8 cellular contexts compared by ENCODE assay signal in genomic region chr1:6579374-6580118, GRCh38. TPM values are rescaled to one million over a fixed set of nuclear protein-coding genes. Genes with fewer than 3 reads are reported as not detected.
DNase-seq lines count a peak whose midpoint lies in the region; ATAC-seq, FAIRE-seq and TF ChIP-seq lines count a peak whose summit lies in the region.

Gene ZBTB48 (plus strand): TSS chr1:6579994. CDS start chr1:6580610, 616 bp downstream.

- 0% methylated on average over 11 of the region's 58 CpGs for WGBS in HepG2 (ENCODE audit: low lambda C conversion rate)

- in situ Hi-C loops in HepG2 (cut with HindIII; ENCODE audit: extremely low pct_ligation_motif_present, low pct_unique_long_range_greater_than_20kb), result no loop called here

- TSS peak; percentile 89 for BruUV-seq in HepG2 (replicated peaks; lab: Mats Ljungman, UMichigan)

- H3K27ac Mint-ChIP-seq in CD14-positive monocyte, result peak within 1 kb of the TSS; percentile 97 to 100 (median 99)

- TF ChIP-seq CTCF in CD14-positive monocyte (IDR thresholded peaks at IDR 0.05), result no peak
- peak; percentile 45 for TF ChIP-seq CTCF in HepG2 (CRISPR knock-in tag; IDR thresholded peaks at IDR 0.05)

- no peaks in the 10 kb centered on the region for H3K27me3 ChIP-seq in HepG2 (ENCODE audit: control insufficient read depth in 1 of 2, insufficient read depth in 2 of 2, low read length in 2 of 2)

- intact Hi-C loops in CD14-positive monocyte (cut with micrococcal nuclease) (loop anchor here (1.0 to 5.0 kb wide), 3 partner anchors 21 to 38 kb away; partner anchors contain the start of gene PHF13 (in 1 of the 2)), HepG2 (cut with micrococcal nuclease; ENCODE audit: unreplicated experiment) (loop anchor here (1.0 to 5.0 kb wide), 3 partner anchors 21 to 48 kb away; partner anchors contain the start of gene NOL9)

- no peaks in the 10 kb centered on the region for H3K36me3 ChIP-seq in HepG2 (replicated peaks in 1 of 2; ENCODE audit: control insufficient read depth in 1 of 2, insufficient read depth in 2 of 2, low read length in 2 of 2)

- H3K79me2 ChIP-seq in HepG2 (ENCODE audit: insufficient read depth, low read length), result peaks cover 15% of the 10 kb centered on the region

- no peaks in the 10 kb centered on the region for H3K9me3 ChIP-seq in HepG2 (ENCODE audit: low read length)

- ATAC-seq in GM19397 (IDR thresholded peaks at IDR 0.05; ENCODE audit: unreplicated experiment), result peak; percentile 95
- ATAC-seq in HG03571 (IDR thresholded peaks at IDR 0.05; ENCODE audit: unreplicated experiment), result peak; percentile 94
- ATAC-seq in HepG2, result peak; percentile 84

- peaks cover 57% of the 10 kb centered on the region for H3K4me1 ChIP-seq in HepG2 (ENCODE audit: insufficient read depth, low read length)

- peak; percentile 74 to 90 for TF ChIP-seq POLR2A in HepG2 (IDR thresholded peaks at IDR 0.05; ENCODE audit: insufficient read depth in 1 of 2, low read depth in 2 of 2, low read length in 2 of 2)

- H3K4me3 Mint-ChIP-seq in CD14-positive monocyte, result peak within 1 kb of the TSS; percentile 96 to 97

- H3K27me3 Mint-ChIP-seq in CD14-positive monocyte (ENCODE audit: low read depth in 3 of 3), result peaks cover 0 to 3% (median 1%) of the 10 kb centered on the region in 3 donors

- H3K4me3 ChIP-seq in HepG2 (replicated peaks in 1 of 3; ENCODE audit: insufficient read depth in 1 of 3, low read depth in 2 of 3, low read length in 3 of 3), result peak within 1 kb of the TSS; percentile 88 to 98 (median 91)

- TF ChIP-seq EP300 in HepG2 (IDR thresholded peaks at IDR 0.05; ENCODE audit: low read depth in 2 of 2, low read length in 2 of 2), result no peak
- no peak for TF ChIP-seq EP300 in HepG2 (CRISPR knock-in tag; IDR thresholded peaks at IDR 0.05; ENCODE audit: borderline replicate concordance)

- peaks cover 5% of the 10 kb centered on the region in 2 donors for H3K36me3 Mint-ChIP-seq in CD14-positive monocyte

- DNase-seq in CD14-positive monocyte (ENCODE audit: low spot score) (peak; percentile 98), NCI-H82 (lab: John Stamatoyannopoulos, UW) (peak; percentile 99), dermis blood vessel endothelial cell (peak; percentile 98), HepG2 (ENCODE audit: low spot score) (peak; percentile 94)
- DNase-seq in activated CD4-positive, alpha-beta T cell treated with anti-CD3 and anti-CD28 coated beads, Interleukin-2, amount 50 U/mL, for 48 hours, result peak; percentile 98 to 99
- DNase-seq in stimulated activated CD4-positive, alpha-beta T cell treated with anti-CD3 and anti-CD28 coated beads, Interleukin-4, amount 100 ng/mL, for 1 hour, result peak; percentile 98

- POLR2A ChIA-PET in HepG2 (lab: Yijun Ruan, JAX), result interaction anchor here (1.0 to 5.2 kb wide), 11 partner anchors 8 to 55 kb away, joined by 3 to 113 read pairs (median 5); partner anchors contain the start of genes KLHL21, NOL9 and TAS1R1

- peak within 1 kb of the TSS; percentile 84 for H3K27ac ChIP-seq in HepG2 (ENCODE audit: extremely low read length, insufficient read depth, low read length)

- peak; percentile 79 for FAIRE-seq in HepG2 (lab: Jason Lieb, UNC)

- TF ChIP-seq RAD21 in HepG2 (CRISPR knock-in tag; IDR thresholded peaks at IDR 0.05), result no peak

- peaks cover 35% of the 10 kb centered on the region for H3K4me1 Mint-ChIP-seq in CD14-positive monocyte

- H2AFZ ChIP-seq in HepG2 (ENCODE audit: low read length), result peak within 1 kb of the TSS; percentile 37

- CTCF ChIA-PET in HepG2 (lab: Yijun Ruan, JAX; ENCODE audit: low intra/inter-chr PET ratio, low total read pairs), result no interaction called here

- peaks cover 4% of the 10 kb centered on the region; the same call in 1 of the 2 replicates for H4K20me1 ChIP-seq in HepG2 (ENCODE audit: insufficient read depth, low read length)

- H3K9ac ChIP-seq in HepG2 (ENCODE audit: insufficient read depth, low read depth, low read length), result peak within 1 kb of the TSS; percentile 82

- peak within 1 kb of the TSS; percentile 99 for H3K4me2 ChIP-seq in HepG2 (ENCODE audit: low read depth, low read length)

- H3K9me3 Mint-ChIP-seq in CD14-positive monocyte, result peaks cover 0 to 3% (median 0%) of the 10 kb centered on the region in 7 donors

TF ChIP-seq in HepG2, 621 proteins besides CTCF, POLR2A, EP300 and RAD21 (continues in another document):
- TF ChIP-seq ZNF703 (CRISPR knock-in tag; IDR thresholded peaks at IDR 0.05; ENCODE audit: borderline replicate concordance) (no peak), ZNF619 (CRISPR knock-in tag; IDR thresholded peaks at IDR 0.05) (peak; percentile 69; the same call in 1 of the 2 replicates), RXRB (CRISPR knock-in tag; IDR thresholded peaks at IDR 0.05; ENCODE audit: borderline replicate concordance) (no peak), THAP9 (CRISPR knock-in tag; IDR thresholded peaks at IDR 0.05; ENCODE audit: borderline replicate concordance) (0 out of 2 replicates have a peak, but pooled peaks have one; percentile 5), HNRNPUL1 (IDR thresholded peaks at IDR 0.05; ENCODE audit: low read depth, low read length) (no peak), PITX1 (CRISPR knock-in tag; IDR thresholded peaks at IDR 0.05) (no peak), ZFP91 (CRISPR knock-in tag; IDR thresholded peaks at IDR 0.05; ENCODE audit: borderline replicate concordance) (no peak; the same call in none of the 2 replicates)

RNA-seq across cellular contexts. Expression of gene ZBTB48, which starts in this region (rescaled TPM):
- polyA plus RNA-seq in CD14-positive monocyte (10 to 100 TPM; 13.2 to 23.0 TPM), HepG2 (2011; rRNA removed) (13.0 and 18.1 TPM in 2 replicates)
- total RNA-seq in dermis blood vessel endothelial cell (12.0 and 22.5 TPM in 2 replicates), HepG2 (2016; rRNA removed; fragmentation: Illumina TruSeq; extraction: Trizol) (13.8 and 17.1 TPM in 2 replicates)
- total RNA-seq in HepG2 (2016; cell fraction: cytosol; rRNA removed; fragmentation: Illumina TruSeq; extraction: Trizol; ENCODE audit: low read depth), result 5.0 and 5.2 TPM in 2 replicates
- total RNA-seq in HepG2 (2016; cell fraction: insoluble cytoplasmic fraction; rRNA removed; fragmentation: Illumina TruSeq; extraction: Trizol), result 8.3 and 21.5 TPM in 2 replicates
- total RNA-seq in HepG2 (2016; cell fraction: membrane; rRNA removed; fragmentation: Illumina TruSeq; extraction: Trizol), result 5.7 and 8.8 TPM in 2 replicates
- 17.3 and 20.3 TPM in 2 replicates for total RNA-seq in HepG2 (2016; cell fraction: nucleus; rRNA removed; fragmentation: Illumina TruSeq; extraction: Trizol)
- 10.2 and 13.3 TPM in 2 replicates for polyA plus RNA-seq in HepG2 (2011; cell fraction: cytosol; rRNA removed)
- 62.4 and 69.3 TPM in 2 replicates for polyA plus RNA-seq in HepG2 (2011; cell fraction: nucleus; rRNA removed)
- polyA plus RNA-seq in HepG2 (2012), result 9.9 and 13.5 TPM in 2 replicates
- 3.7 and 4.2 TPM in 2 replicates for polyA plus RNA-seq in HepG2 (2016; cell fraction: cytosol; fragmentation: Illumina TruSeq; extraction: Trizol; ENCODE audit: low read depth)
- 7.6 TPM in 2 replicates for polyA plus RNA-seq in HepG2 (2016; cell fraction: insoluble cytoplasmic fraction; fragmentation: Illumina TruSeq; extraction: Trizol; ENCODE audit: low read depth)
- 5.0 and 5.6 TPM in 2 replicates for polyA plus RNA-seq in HepG2 (2016; cell fraction: membrane; fragmentation: Illumina TruSeq; extraction: Trizol; ENCODE audit: low read depth)
- 44.7 and 51.5 TPM in 2 replicates for polyA plus RNA-seq in HepG2 (2016; cell fraction: nucleus; fragmentation: Illumina TruSeq; extraction: Trizol; ENCODE audit: insufficient read depth, low read depth)
- 30.6 and 46.1 TPM in 2 replicates for polyA minus RNA-seq in HepG2 (2011; rRNA and poly(A)+ RNA removed; ENCODE audit: low replicate concordance)
- polyA minus RNA-seq in HepG2 (2011; cell fraction: cytosol; rRNA and poly(A)+ RNA removed), result 4.3 and 8.8 TPM in 2 replicates
- 18.5 and 19.6 TPM in 2 replicates for polyA minus RNA-seq in HepG2 (2011; cell fraction: nucleus; rRNA and poly(A)+ RNA removed)

Comparison
In these comparisons a context has a peak if more than half of its experiments do, and no peak if none do; other contexts are left out.
1. Peak in every context shown above with its lines: DNase-seq, ATAC-seq, H3K4me3 ChIP-seq and H3K27ac ChIP-seq.